26 cellular contexts compared by ENCODE assay signal in the genomic region with DNA sequence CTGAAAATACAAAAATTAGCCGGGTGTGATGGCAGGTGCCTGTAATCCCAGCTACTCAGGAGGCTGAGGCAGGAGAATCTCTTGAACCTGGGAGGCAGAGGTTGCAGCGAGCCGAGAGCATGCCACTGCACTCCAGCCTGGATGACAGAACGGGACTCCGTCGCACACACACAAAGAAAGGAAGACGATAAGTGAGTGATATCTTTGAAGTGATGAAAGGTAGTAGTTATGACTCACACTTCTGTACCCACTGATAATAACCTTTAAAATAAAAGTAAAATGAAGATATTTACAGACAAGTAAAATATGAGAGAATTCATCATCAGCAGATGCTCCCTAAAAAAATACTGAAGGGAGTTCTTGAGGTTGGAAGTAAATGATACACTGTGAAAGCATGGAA.
"Had no signal": no experiment of that assay in that cellular context is flagged by ENCODE, and none has a peak within 500 bp of the region (broad histone marks: within the 10 kb centered on the region; RNA-seq: fewer than 3 reads in every experiment).

No MANE protein-coding gene starts in this region.

- H3K4me1 ChIP-seq: SJSA1 had no signal

- DNase-seq: IMR-90, Kasumi-1, MM.1S, MV-4-11, NCI-H1092, NCI-H1105 treated with DMSO at 0.1 percent for 48 hours, NCI-H1417 treated with DMSO at 0.1 percent for 48 hours, NCI-H146, NCI-H1694 treated with DMSO at 0.1 percent for 48 hours, NCI-H1930, NCI-H2081 treated with DMSO at 0.1 percent for 48 hours, NCI-H2171, NCI-H226, NCI-H446, NCI-H510A, NCI-H524 treated with DMSO at 0.1 percent for 48 hours, NCI-H69, NCI-H774, Right ventricle myocardium superior, RPMI8226, SIG-M5 had no signal

- H3K27me3 ChIP-seq: SJSA1 had no signal

- H3K36me3 ChIP-seq: SJSA1 had no signal

- FAIRE-seq: HepG2, RCC 7860 had no signal

- H3K9ac ChIP-seq: KMS-11 had no signal

- H3K4me3 ChIP-seq: SJSA1, SK-N-MC had no signal

- H3K27ac ChIP-seq: KMS-11, SJSA1, SK-N-MC had no signal

- H3K9me3 ChIP-seq: SJSA1 had no signal

- H3K4me2 ChIP-seq: KMS-11 had no signal

- ATAC-seq: HepG2 had no signal
